In genomic region chr12:54356951-54357356, GRCh38 we compare ENCODE assay signal across 14 cellular contexts. TPM values are rescaled to one million over a fixed set of nuclear protein-coding genes. Genes with fewer than 3 reads are reported as not detected.
DNase-seq lines count a peak whose midpoint lies in the region; ATAC-seq and TF ChIP-seq lines count a peak whose summit lies in the region.
"Had no signal": no experiment of that assay in that cellular context is flagged by ENCODE, and none has a peak within 500 bp of the region (broad histone marks: within the 10 kb centered on the region; RNA-seq: fewer than 3 reads in every experiment).

No MANE protein-coding gene starts in this region.

- no peaks in the 10 kb centered on the region for H3K9me3 ChIP-seq in thyroid gland
- H3K9me3 ChIP-seq in left lung: no peaks in the 10 kb centered on the region
- H3K9me3 ChIP-seq: HAP-1 had no signal

- no peak for ATAC-seq in GM21367 (IDR thresholded peaks at IDR 0.05; ENCODE audit: unreplicated experiment)
- ATAC-seq in left lung: no peak
- ATAC-seq: stimulated activated naive B cell treated with anti-CD40 and anti-IgM and Interleukin-4, amounts not matched to agents 10 μg/mL and 1 μg/mL and 100 μg/mL, for 72 hours had no signal

- H3K27ac Mint-ChIP-seq in activated naive CD4-positive, alpha-beta T cell treated with anti-CD3 and anti-CD28 coated beads, Interleukin-2, amount 10 ng/mL, durations not matched to agents 7 days and 5 days: peak overlapping the region; percentile 56

- intact Hi-C loops in thyroid gland (cut with DNase I) (no loop called here), left lung (cut with DNase I) (no loop called here)

- H3K4me1 ChIP-seq in thyroid gland (peaks cover 39 to 73% of the 10 kb centered on the region in 2 donors), left lung (peaks cover 28 to 66% of the 10 kb centered on the region in 2 donors)

- H3K27me3 ChIP-seq in layer of hippocampus (ENCODE audit: control insufficient read depth, insufficient read depth, low read length) (no peaks in the 10 kb centered on the region), thyroid gland (no peaks in the 10 kb centered on the region), left lung (no peaks in the 10 kb centered on the region)

- H3K36me3 ChIP-seq in thyroid gland (no peaks in the 10 kb centered on the region), left lung (peaks cover 0 to 6% of the 10 kb centered on the region in 2 donors)

- DNase-seq in activated naive CD4-positive, alpha-beta T cell treated with anti-CD3 and anti-CD28 coated beads, Interleukin-2, amount 10 ng/mL, durations not matched to agents 7 days and 5 days: no peak
- DNase-seq in activated naive CD4-positive, alpha-beta T cell treated with Interleukin-2 at 50 U/mL for 16 hours: no peak
- DNase-seq in SK-N-DZ (ENCODE audit: low spot score) (peak; percentile 91), thyroid gland (no peak), DMS 273 (lab: John Stamatoyannopoulos, UW; ENCODE audit: unreplicated experiment) (no peak), left lung (no peak)
- DNase-seq: activated CD8-positive, alpha-beta memory T cell treated with anti-CD3 and anti-CD28 coated beads for 24 hours; NCI-H774; stimulated activated CD4-positive, alpha-beta T cell treated with anti-CD3 and anti-CD28 coated beads, Interleukin-15, amount 100 ng/mL, for 24 hours; stimulated activated naive B cell treated with anti-CD40 and anti-IgM and Interleukin-4, amounts not matched to agents 10 μg/mL and 1 μg/mL and 100 μg/mL, for 72 hours had no signal

- H3K4me3 ChIP-seq in thyroid gland (replicated peaks in 1 of 3) (no peak overlapping the region), left lung (no peak overlapping the region)
- H3K4me3 ChIP-seq: HAP-1 had no signal

- TF ChIP-seq POLR2A in thyroid gland (IDR thresholded peaks at IDR 0.05): no peak

- no peak for TF ChIP-seq CTCF in thyroid gland (IDR thresholded peaks at IDR 0.05)
- no peak for TF ChIP-seq CTCF in left lung (IDR thresholded peaks at IDR 0.05)

- WGBS in thyroid gland, 2 donors: 69 to 82% methylated on average over 4 of the region's 4 CpGs

- H3K9me3 Mint-ChIP-seq in activated naive CD4-positive, alpha-beta T cell treated with anti-CD3 and anti-CD28 coated beads, Interleukin-2, amount 10 ng/mL, durations not matched to agents 7 days and 5 days: no peaks in the 10 kb centered on the region
- H3K9me3 Mint-ChIP-seq: stimulated activated naive B cell treated with anti-CD40 and anti-IgM and Interleukin-4, amounts not matched to agents 10 μg/mL and 1 μg/mL and 100 μg/mL, for 72 hours had no signal

- H3K36me3 Mint-ChIP-seq in activated naive CD4-positive, alpha-beta T cell treated with anti-CD3 and anti-CD28 coated beads, Interleukin-2, amount 10 ng/mL, durations not matched to agents 7 days and 5 days: peaks cover 5% of the 10 kb centered on the region

- H3K4me3 Mint-ChIP-seq in activated naive CD4-positive, alpha-beta T cell treated with anti-CD3 and anti-CD28 coated beads, Interleukin-2, amount 10 ng/mL, durations not matched to agents 7 days and 5 days: no peak overlapping the region
- H3K4me3 Mint-ChIP-seq: stimulated activated naive B cell treated with anti-CD40 and anti-IgM and Interleukin-4, amounts not matched to agents 10 μg/mL and 1 μg/mL and 100 μg/mL, for 72 hours had no signal

- no peaks in the 10 kb centered on the region for H3K27me3 Mint-ChIP-seq in activated naive CD4-positive, alpha-beta T cell treated with anti-CD3 and anti-CD28 coated beads, Interleukin-2, amount 10 ng/mL, durations not matched to agents 7 days and 5 days
- H3K27me3 Mint-ChIP-seq: stimulated activated naive B cell treated with anti-CD40 and anti-IgM and Interleukin-4, amounts not matched to agents 10 μg/mL and 1 μg/mL and 100 μg/mL, for 72 hours had no signal

- peaks cover 28% of the 10 kb centered on the region for H3K4me1 Mint-ChIP-seq in activated naive CD4-positive, alpha-beta T cell treated with anti-CD3 and anti-CD28 coated beads, Interleukin-2, amount 10 ng/mL, durations not matched to agents 7 days and 5 days

- CTCF ChIA-PET in activated naive CD4-positive, alpha-beta T cell treated with anti-CD3 and anti-CD28 coated beads, Interleukin-2, amount 10 ng/mL, durations not matched to agents 7 days and 5 days (lab: Charles Lee): interaction anchor here (1.2 to 8.3 kb wide), 4 partner anchors 11 to 63 kb away, joined by 3 to 125 read pairs (median 56); no protein-coding TSS in a partner anchor

- peak overlapping the region; percentile 32 for H3K27ac ChIP-seq in layer of hippocampus (ENCODE audit: low read depth, low read length)
- H3K27ac ChIP-seq in thyroid gland: peak overlapping the region; percentile 85 to 95 (median 89)
- H3K27ac ChIP-seq in left lung: peak overlapping the region in 1 of 2 donors; percentile 19

RNA-seq across cellular contexts. Expression of gene GPR84, which starts 7.3 kb away (rescaled TPM):
- polyA plus RNA-seq in SK-N-DZ (2014; cell fraction: cytosol; rRNA removed): not detected in 2 replicates
- not detected in 2 replicates for polyA plus RNA-seq in SK-N-DZ (2014; cell fraction: nucleus; rRNA removed)
- under 1 TPM in 2 of 4 donors, not detected in 2; 0.39 to 0.40 TPM for total RNA-seq in thyroid gland
- 10 to 100 TPM in 1 of 2 donors, under 1 TPM in 1; 0.99 to 10.3 TPM for total RNA-seq in left lung

RNA-seq across cellular contexts. Expression of gene ZNF385A, which starts 27.6 kb away (rescaled TPM):
- 19.5 and 30.2 TPM in 2 replicates for polyA plus RNA-seq in SK-N-DZ (2014; cell fraction: cytosol; rRNA removed)
- 7.6 and 21.2 TPM in 2 replicates for polyA plus RNA-seq in SK-N-DZ (2014; cell fraction: nucleus; rRNA removed)
- total RNA-seq in thyroid gland (10 to 100 TPM; 24.2 to 38.9 (median 29.3) TPM), left lung (10 to 100 TPM; 18.1 to 19.0 TPM)

RNA-seq across cellular contexts. Expression of gene COPZ1, which starts 32.0 kb away (rescaled TPM):
- polyA plus RNA-seq in SK-N-DZ (2014; cell fraction: cytosol; rRNA removed): 181 and 301 TPM in 2 replicates
- polyA plus RNA-seq in SK-N-DZ (2014; cell fraction: nucleus; rRNA removed): 131 and 141 TPM in 2 replicates
- total RNA-seq in thyroid gland: 100 to 1,000 TPM; 181 to 284 (median 236) TPM
- total RNA-seq in left lung: 100 to 1,000 TPM; 157 to 184 TPM

RNA-seq across cellular contexts. Expression of gene NFE2, which starts 56.1 kb away (rescaled TPM):
- 0.15 and 0.51 TPM in 2 replicates for polyA plus RNA-seq in SK-N-DZ (2014; cell fraction: cytosol; rRNA removed)
- 0.47 TPM in 1 of 2 replicates, not detected in the other for polyA plus RNA-seq in SK-N-DZ (2014; cell fraction: nucleus; rRNA removed)
- total RNA-seq in thyroid gland: 1 to 10 TPM in 1 of 4 donors, under 1 TPM in 3; 0.56 to 1.7 (median 0.61) TPM
- total RNA-seq in left lung: 10 to 100 TPM in 1 of 2 donors, 1 to 10 TPM in 1; 2.9 to 21.3 TPM
- total RNA-seq: T-helper 1 cell treated with Interleukin-12 subunit alpha and Interleukin-12 subunit beta and Interleukin-4 antibody, amounts not matched to agents 30 ng/mL and 1 ng/mL, for 36 hours had no signal
